In the genomic region with DNA sequence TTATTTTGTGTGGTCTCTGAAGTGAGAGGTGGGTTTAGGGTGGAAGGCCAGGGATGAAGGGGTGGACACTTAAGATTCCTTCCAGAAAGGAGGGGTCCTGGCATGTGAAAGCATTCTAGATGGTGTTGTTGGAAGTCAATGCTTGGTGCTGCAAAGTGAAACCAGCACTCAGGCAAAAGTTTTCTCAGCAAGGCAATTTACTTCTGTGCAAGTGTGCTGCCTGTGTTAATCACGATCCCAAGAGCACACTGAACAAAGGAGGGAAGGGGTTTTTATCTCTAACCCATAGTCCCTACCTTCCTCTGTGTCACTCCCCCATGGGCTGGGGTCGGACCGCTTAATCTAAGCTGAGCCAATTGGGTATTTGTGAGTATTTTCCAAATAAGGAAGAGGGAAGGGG, we compare ENCODE assay signal across 9 cellular contexts. TPM values are rescaled to one million over a fixed set of nuclear protein-coding genes. Genes with fewer than 3 reads are reported as not detected.
A peak's percentile ranks its signal among the peaks of the same experiment; 100 is the strongest.
DNase-seq lines count a peak whose midpoint lies in the region; ATAC-seq, FAIRE-seq and TF ChIP-seq lines count a peak whose summit lies in the region.
"Had no signal": no experiment of that assay in that cellular context is flagged by ENCODE, and none has a peak within 500 bp of the region (broad histone marks: within the 10 kb centered on the region; RNA-seq: fewer than 3 reads in every experiment).

No MANE protein-coding gene starts in this region.

- no peak overlapping the region for H3K14ac ChIP-seq in H1 (ENCODE audit: insufficient read length)

- peaks cover 9% of the 10 kb centered on the region for H3K4me1 Mint-ChIP-seq in Calu3 (ENCODE audit: low read depth, unreplicated experiment)

- H3K23me2 ChIP-seq in H1 (ENCODE audit: low read depth, low read length): peaks cover 8% of the 10 kb centered on the region

- H3K4me3 Mint-ChIP-seq in Calu3 (ENCODE audit: low read depth, unreplicated experiment): peak overlapping the region; percentile 75

- intact Hi-C loops in Calu3 (cut with micrococcal nuclease; ENCODE audit: unreplicated experiment): no loop called here
- intact Hi-C loops in OCI-LY7 (cut with micrococcal nuclease; ENCODE audit: unreplicated experiment): no loop called here
- intact Hi-C loops in colonic mucosa (cut with DNase I): no loop called here

- no peak overlapping the region for H2BK15ac ChIP-seq in H1 (ENCODE audit: low read length)

- H3K23ac ChIP-seq in H1 (ENCODE audit: insufficient read length): no peak overlapping the region

- H3K9me3 Mint-ChIP-seq in Calu3 (ENCODE audit: low read depth, unreplicated experiment): peaks cover 50% of the 10 kb centered on the region

- no peak overlapping the region for H4K8ac ChIP-seq in H1 (ENCODE audit: extremely low read depth, insufficient read depth, low read length)

- H3K4me3 ChIP-seq in OCI-LY7 (ENCODE audit: low read depth, low read length, poor library complexity, severe bottlenecking) (peak overlapping the region; percentile 98), H1 (ENCODE audit: extremely low read depth in 1 of 4, insufficient read depth in 2 of 4, low read depth in 3 of 4, low read length in 4 of 4) (peak overlapping the region; percentile 94 to 98 (median 96)), parathyroid adenoma (ENCODE audit: low read depth, low read length) (peak overlapping the region; percentile 89), colonic mucosa (no peak overlapping the region)

- H2BK5ac ChIP-seq in H1 (ENCODE audit: low read depth, low read length): no peak overlapping the region

- H4K91ac ChIP-seq in H1 (replicated peaks; ENCODE audit: insufficient read length, low read length): no peak overlapping the region

- 81% methylated on average over 3 of the region's 3 CpGs; no CpG with 5 or more reads in 1 of the 2 experiments for WGBS in H1 (ENCODE audit: extremely low coverage in 1 of 2, insufficient coverage in 1 of 2, insufficient read length in 1 of 2, insufficient replicate concordance in 2 of 2, low coverage in 1 of 2, low lambda C conversion rate in 2 of 2, missing lambda C conversion rate in 1 of 2), 2 experiments

- H3K79me1 ChIP-seq in H1 (ENCODE audit: low read depth, low read length): peaks cover 20% of the 10 kb centered on the region

- POLR2A ChIA-PET in OCI-LY7 (lab: Charles Lee) (no interaction called here), H1 (lab: Charles Lee; ENCODE audit: partially characterized antibody) (interaction anchor here (0.6 to 3.7 kb wide), 7 partner anchors 10 to 358 kb away, joined by 3 to 22 read pairs (median 5); a partner anchor contains a TSS)

- no peak for TF ChIP-seq POLR2A in H1 (IDR thresholded peaks at IDR 0.05; ENCODE audit: control extremely low read depth in 1 of 2, low read depth in 2 of 2, low read length in 2 of 2)

- H4K5ac ChIP-seq in H1 (ENCODE audit: insufficient read length, low read depth, low read length): no peak overlapping the region

- no peak for DNase-seq in Calu3
- peak; percentile 24 for DNase-seq in OCI-LY7 (ENCODE audit: low spot score)
- DNase-seq in H1 (ENCODE audit: low read depth in 1 of 2, low spot score in 2 of 2): no peak
- DNase-seq in colonic mucosa: no peak
- DNase-seq in GDM1 (lab: John Stamatoyannopoulos, UW): no peak
- no peak for DNase-seq in amniotic stem cell (lab: John Stamatoyannopoulos, UW)

- H3K9ac ChIP-seq in H1 (replicated peaks in 1 of 4; ENCODE audit: extremely low read depth in 1 of 4, low read depth in 3 of 4, low read length in 3 of 4): 0 out of 7 replicates have a peak overlapping the region, but pooled peaks of 1 of the 4 experiments have one; percentile 90
- H3K9ac ChIP-seq in parathyroid adenoma: no peak overlapping the region
- H3K9ac ChIP-seq in colonic mucosa (ENCODE audit: low read depth in 2 of 2, low read length in 2 of 2): no peak overlapping the region

- peaks cover 5% of the 10 kb centered on the region for H3K4me1 ChIP-seq in OCI-LY7 (ENCODE audit: insufficient read depth, low read length, poor library complexity, severe bottlenecking)
- peaks cover 0 to 3% (median 0%) of the 10 kb centered on the region in 4 experiments; a peak in 3 of 7 replicates for H3K4me1 ChIP-seq in H1 (replicated peaks in 1 of 4; ENCODE audit: control insufficient read depth in 3 of 4, insufficient read depth in 4 of 4, low read length in 3 of 4)
- H3K4me1 ChIP-seq in parathyroid adenoma: no peaks in the 10 kb centered on the region
- no peaks in the 10 kb centered on the region for H3K4me1 ChIP-seq in colonic mucosa

- 0 out of 2 replicates have a peak overlapping the region, but pooled peaks have one; percentile 46 for H2AK5ac ChIP-seq in H1 (ENCODE audit: low read depth, low read length)

- H3K4ac ChIP-seq in H1 (replicated peaks; ENCODE audit: insufficient read length, low read depth, low read length): no peak overlapping the region

- H2BK120ac ChIP-seq in H1 (replicated peaks; ENCODE audit: low read depth, low read length): no peak overlapping the region

- TF ChIP-seq EP300 in H1 (IDR thresholded peaks at IDR 0.05; ENCODE audit: borderline replicate concordance in 1 of 2, low read depth in 2 of 2, low read length in 2 of 2): no peak

- H3K56ac ChIP-seq in H1 (replicated peaks; ENCODE audit: insufficient read length, low read depth, low read length): no peak overlapping the region

- H3K36me3 ChIP-seq in OCI-LY7 (ENCODE audit: insufficient read depth, low read length) (peaks cover 57% of the 10 kb centered on the region), H1 (ENCODE audit: control insufficient read depth in 2 of 4, insufficient read depth in 4 of 4, low read length in 3 of 4) (peaks cover 35 to 55% (median 47%) of the 10 kb centered on the region in 4 experiments), parathyroid adenoma (ENCODE audit: control insufficient read depth, insufficient read depth, low read length) (peaks cover 3% of the 10 kb centered on the region), colonic mucosa (peaks cover 26% of the 10 kb centered on the region)

- no peaks in the 10 kb centered on the region for H3K9me2 ChIP-seq in OCI-LY7 (ENCODE audit: insufficient read depth, low read length)

- H3K36me3 Mint-ChIP-seq in Calu3 (ENCODE audit: insufficient read depth, unreplicated experiment): peaks cover 38% of the 10 kb centered on the region

- no peak overlapping the region for H2BK20ac ChIP-seq in H1 (ENCODE audit: low read length)

- H3K18ac ChIP-seq in H1 (ENCODE audit: extremely low read depth, low read length): no peak overlapping the region

- BruUV-seq in Calu3 (replicated peaks; lab: Mats Ljungman, UMichigan) (no TSS peak), OCI-LY7 (replicated peaks; lab: Mats Ljungman, UMichigan) (no TSS peak)

- H3K27ac Mint-ChIP-seq in Calu3 (ENCODE audit: unreplicated experiment): peak overlapping the region; percentile 11

- H3K9me3 ChIP-seq in OCI-LY7 (ENCODE audit: low read length) (peaks cover 46% of the 10 kb centered on the region), H1 (ENCODE audit: insufficient read depth in 2 of 2, low read depth in 1 of 2, low read length in 1 of 2) (peaks cover 48 to 54% of the 10 kb centered on the region in 2 experiments), parathyroid adenoma (ENCODE audit: control insufficient read depth, low read length) (peaks cover 6% of the 10 kb centered on the region), colonic mucosa (peaks cover 31% of the 10 kb centered on the region)

- no peak overlapping the region for H2BK12ac ChIP-seq in H1 (ENCODE audit: low read depth, low read length)

- H3K27me3 Mint-ChIP-seq in Calu3 (ENCODE audit: unreplicated experiment): no peaks in the 10 kb centered on the region

- no peaks in the 10 kb centered on the region for H4K20me1 ChIP-seq in OCI-LY7 (ENCODE audit: insufficient read depth, low read length)
- H4K20me1 ChIP-seq in H1 (replicated peaks in 1 of 2; ENCODE audit: control insufficient read depth in 1 of 2, insufficient read depth in 2 of 2, low read length in 2 of 2): no peaks in the 10 kb centered on the region

- H3K79me2 ChIP-seq in OCI-LY7 (ENCODE audit: insufficient read depth, low read depth, low read length): peaks cover 33% of the 10 kb centered on the region; the same call in 1 of the 2 replicates
- peaks cover 52 to 63% of the 10 kb centered on the region in 2 experiments for H3K79me2 ChIP-seq in H1 (ENCODE audit: control insufficient read depth in 1 of 2, insufficient read depth in 2 of 2, low read length in 2 of 2)
- peaks cover 39% of the 10 kb centered on the region for H3K79me2 ChIP-seq in parathyroid adenoma

- H2AFZ ChIP-seq in OCI-LY7 (ENCODE audit: low read length): no peak overlapping the region
- no peak overlapping the region for H2AFZ ChIP-seq in H1 (ENCODE audit: low read length)
- H2AFZ ChIP-seq in parathyroid adenoma: no peak overlapping the region

- H3K4me2 ChIP-seq in OCI-LY7 (ENCODE audit: low read length) (peak overlapping the region; percentile 77), H1 (ENCODE audit: insufficient read depth in 1 of 2, low read depth in 2 of 2, low read length in 2 of 2) (peak overlapping the region; percentile 69 to 83), parathyroid adenoma (ENCODE audit: low read length) (peak overlapping the region; percentile 86)

- no peak for TF ChIP-seq CTCF in Calu3 (IDR thresholded peaks at IDR 0.05; ENCODE audit: unreplicated experiment)
- no peak for TF ChIP-seq CTCF in OCI-LY7 (conservative IDR thresholded peaks at IDR 0.05; ENCODE audit: low read length)
- no peak for TF ChIP-seq CTCF in H1 (IDR thresholded peaks at IDR 0.05; ENCODE audit: control extremely low read depth in 1 of 3, insufficient read depth in 1 of 3, low read depth in 1 of 3, low read length in 3 of 3)
- TF ChIP-seq CTCF in parathyroid adenoma (IDR thresholded peaks at IDR 0.05): no peak
- no peak for TF ChIP-seq CTCF in colonic mucosa (IDR thresholded peaks at IDR 0.05)

- no peak for TF ChIP-seq RAD21 in H1 (IDR thresholded peaks at IDR 0.05 in 1 of 2, conservative IDR thresholded peaks at IDR 0.05 in 1 of 2; ENCODE audit: low read depth in 2 of 2, low read length in 2 of 2)

- no peak for ATAC-seq in GM19463 (IDR thresholded peaks at IDR 0.05; ENCODE audit: unreplicated experiment)

- H3K27me3 ChIP-seq in H1 (replicated peaks in 1 of 4; ENCODE audit: control insufficient read depth in 3 of 4, extremely low read depth in 1 of 4, insufficient read depth in 3 of 4, low read length in 3 of 4): peaks cover 0 to 1% (median 0%) of the 10 kb centered on the region in 4 experiments; a peak in 1 of 7 replicates
- H3K27me3 ChIP-seq in parathyroid adenoma (ENCODE audit: control insufficient read depth, insufficient read depth, low read length): no peaks in the 10 kb centered on the region
- H3K27me3 ChIP-seq in colonic mucosa: no peaks in the 10 kb centered on the region

- no peak overlapping the region for H3K27ac ChIP-seq in OCI-LY7 (ENCODE audit: low read depth, low read length, poor library complexity, severe bottlenecking)
- H3K27ac ChIP-seq in H1 (ENCODE audit: low read depth, low read length): no peak overlapping the region
- H3K27ac ChIP-seq in parathyroid adenoma: no peak overlapping the region
- H3K27ac ChIP-seq in colonic mucosa: no peak overlapping the region

- no peak for FAIRE-seq in H1 (lab: Jason Lieb, UNC)
- FAIRE-seq: islet of Langerhans had no signal

- CTCF ChIA-PET in Calu3 (lab: Charles Lee) (no interaction called here), OCI-LY7 (lab: Charles Lee; ENCODE audit: unreplicated experiment) (no interaction called here), H1 (lab: Charles Lee; ENCODE audit: partially characterized antibody) (no interaction called here)

RNA-seq across cellular contexts. Expression of a gene that starts 1.3 kb away (rescaled TPM):
- 11.4 and 13.2 TPM in 2 replicates for total RNA-seq in Calu3 (2022)
- total RNA-seq in OCI-LY7 (2014; rRNA removed; shearing (Covaris generic)): 11.1 and 19.9 TPM in 2 replicates
- total RNA-seq in OCI-LY7 (2022): 7.7 and 11.0 TPM in 2 replicates
- total RNA-seq in H1 (2021; fragmentation: NEBNext Ultra II Directional; extraction: Animal tissue kit (Norgen Biotek cat#: 25700)): 54.6 and 55.1 TPM in 2 replicates
- polyA plus RNA-seq in H1 (2011; rRNA removed): 16.6 and 19.4 TPM in 2 replicates
- polyA plus RNA-seq in H1 (2011; cell fraction: cytosol; rRNA removed): 29.0 TPM
- polyA plus RNA-seq in H1 (2011; cell fraction: nucleus; rRNA removed): 27.6 TPM
- 27.4 to 35.0 TPM (median 33.1 TPM) in 4 replicates for polyA plus RNA-seq in H1 (2012, experiment 1 of 2)
- polyA plus RNA-seq in H1 (2012, experiment 2 of 2): 2.5 TPM
- 27.7 TPM for polyA plus RNA-seq in H1 (2013, experiment 1 of 2)
- 24.5 TPM for polyA plus RNA-seq in H1 (2013, experiment 2 of 2)
- 44.1 and 49.1 TPM in 2 replicates for polyA minus RNA-seq in H1 (2011; rRNA and poly(A)+ RNA removed)
- 29.7 TPM for polyA minus RNA-seq in H1 (2011; cell fraction: cytosol; rRNA and poly(A)+ RNA removed)
- 64.4 TPM for polyA minus RNA-seq in H1 (2011; cell fraction: nucleus; rRNA and poly(A)+ RNA removed)
- 1 to 10 TPM; 5.8 to 7.7 TPM for total RNA-seq in colonic mucosa

RNA-seq across cellular contexts. Expression of a gene that starts 15.7 kb away (rescaled TPM):
- total RNA-seq in Calu3 (2022) (8.2 and 10.4 TPM in 2 replicates), OCI-LY7 (2022) (7.7 and 8.0 TPM in 2 replicates), colonic mucosa (1 to 10 TPM; 1.2 to 4.1 TPM)
- 6.2 and 13.4 TPM in 2 replicates for total RNA-seq in OCI-LY7 (2014; rRNA removed; shearing (Covaris generic))
- total RNA-seq in H1 (2021; fragmentation: NEBNext Ultra II Directional; extraction: Animal tissue kit (Norgen Biotek cat#: 25700)): 6.3 and 9.3 TPM in 2 replicates
- polyA plus RNA-seq in H1 (2011; rRNA removed): 4.2 and 4.7 TPM in 2 replicates
- polyA plus RNA-seq in H1 (2011; cell fraction: cytosol; rRNA removed): 7.3 TPM
- polyA plus RNA-seq in H1 (2011; cell fraction: nucleus; rRNA removed): 5.4 TPM
- polyA plus RNA-seq in H1 (2012, experiment 1 of 2): 5.7 to 7.5 TPM (median 5.9 TPM) in 4 replicates
- 3.8 TPM for polyA plus RNA-seq in H1 (2012, experiment 2 of 2)
- 3.7 TPM for polyA plus RNA-seq in H1 (2013, experiment 1 of 2)
- 3.9 TPM for polyA plus RNA-seq in H1 (2013, experiment 2 of 2)
- 8.1 and 8.3 TPM in 2 replicates for polyA minus RNA-seq in H1 (2011; rRNA and poly(A)+ RNA removed)
- 8.1 TPM for polyA minus RNA-seq in H1 (2011; cell fraction: cytosol; rRNA and poly(A)+ RNA removed)
- polyA minus RNA-seq in H1 (2011; cell fraction: nucleus; rRNA and poly(A)+ RNA removed): 13.6 TPM

RNA-seq across cellular contexts. Expression of a gene that starts 17.6 kb away (rescaled TPM):
- total RNA-seq in Calu3 (2022): 10.2 and 11.0 TPM in 2 replicates
- 12.1 and 19.0 TPM in 2 replicates for total RNA-seq in OCI-LY7 (2014; rRNA removed; shearing (Covaris generic))
- total RNA-seq in OCI-LY7 (2022): 10.5 and 15.2 TPM in 2 replicates
- total RNA-seq in H1 (2021; fragmentation: NEBNext Ultra II Directional; extraction: Animal tissue kit (Norgen Biotek cat#: 25700)): 15.0 and 15.7 TPM in 2 replicates
- 5.0 and 7.5 TPM in 2 replicates for polyA plus RNA-seq in H1 (2011; rRNA removed)
- 9.9 TPM for polyA plus RNA-seq in H1 (2011; cell fraction: cytosol; rRNA removed)
- 10.3 TPM for polyA plus RNA-seq in H1 (2011; cell fraction: nucleus; rRNA removed)
- polyA plus RNA-seq in H1 (2012, experiment 1 of 2): 10.1 to 16.4 TPM (median 11.5 TPM) in 4 replicates
- 1.1 TPM for polyA plus RNA-seq in H1 (2012, experiment 2 of 2)
- 9.0 TPM for polyA plus RNA-seq in H1 (2013, experiment 1 of 2)
- polyA plus RNA-seq in H1 (2013, experiment 2 of 2): 8.1 TPM
- 14.5 and 17.9 TPM in 2 replicates for polyA minus RNA-seq in H1 (2011; rRNA and poly(A)+ RNA removed)
- 6.5 TPM for polyA minus RNA-seq in H1 (2011; cell fraction: cytosol; rRNA and poly(A)+ RNA removed)
- polyA minus RNA-seq in H1 (2011; cell fraction: nucleus; rRNA and poly(A)+ RNA removed): 19.7 TPM
- 1 to 10 TPM; 6.0 to 6.1 TPM for total RNA-seq in colonic mucosa

RNA-seq across cellular contexts. Expression of a gene that starts 31.4 kb away (rescaled TPM):
- total RNA-seq in Calu3 (2022) (not detected in 2 replicates), OCI-LY7 (2022) (not detected in 2 replicates), colonic mucosa (1 to 10 TPM; 1.3 to 1.8 TPM)
- 0.47 and 0.98 TPM in 2 replicates for total RNA-seq in OCI-LY7 (2014; rRNA removed; shearing (Covaris generic))
- total RNA-seq in H1 (2021; fragmentation: NEBNext Ultra II Directional; extraction: Animal tissue kit (Norgen Biotek cat#: 25700)): 36.5 and 38.5 TPM in 2 replicates
- polyA plus RNA-seq in H1 (2011; rRNA removed): 19.4 and 21.2 TPM in 2 replicates
- polyA plus RNA-seq in H1 (2011; cell fraction: cytosol; rRNA removed): 25.7 TPM
- 23.4 TPM for polyA plus RNA-seq in H1 (2011; cell fraction: nucleus; rRNA removed)
- 24.9 to 32.0 TPM (median 28.0 TPM) in 4 replicates for polyA plus RNA-seq in H1 (2012, experiment 1 of 2)
- 3.1 TPM for polyA plus RNA-seq in H1 (2012, experiment 2 of 2)
- 19.7 TPM for polyA plus RNA-seq in H1 (2013, experiment 1 of 2)
- polyA plus RNA-seq in H1 (2013, experiment 2 of 2): 20.0 TPM
- 39.3 and 52.8 TPM in 2 replicates for polyA minus RNA-seq in H1 (2011; rRNA and poly(A)+ RNA removed)
- 15.0 TPM for polyA minus RNA-seq in H1 (2011; cell fraction: cytosol; rRNA and poly(A)+ RNA removed)
- 32.2 TPM for polyA minus RNA-seq in H1 (2011; cell fraction: nucleus; rRNA and poly(A)+ RNA removed)

RNA-seq across cellular contexts. Expression of a gene that starts 36.6 kb away (rescaled TPM):
- total RNA-seq in Calu3 (2022) (6.1 and 6.6 TPM in 2 replicates), OCI-LY7 (2022) (3.1 and 4.9 TPM in 2 replicates), colonic mucosa (1 to 10 TPM; 2.2 to 3.5 TPM)
- 4.6 and 5.0 TPM in 2 replicates for total RNA-seq in OCI-LY7 (2014; rRNA removed; shearing (Covaris generic))
- total RNA-seq in H1 (2021; fragmentation: NEBNext Ultra II Directional; extraction: Animal tissue kit (Norgen Biotek cat#: 25700)): 9.7 and 10.3 TPM in 2 replicates
- polyA plus RNA-seq in H1 (2011; rRNA removed): 2.7 and 3.2 TPM in 2 replicates
- 3.5 TPM for polyA plus RNA-seq in H1 (2011; cell fraction: cytosol; rRNA removed)
- 3.3 TPM for polyA plus RNA-seq in H1 (2011; cell fraction: nucleus; rRNA removed)
- polyA plus RNA-seq in H1 (2012, experiment 1 of 2): 5.6 to 6.7 TPM (median 6.4 TPM) in 4 replicates
- polyA plus RNA-seq in H1 (2012, experiment 2 of 2): 3.0 TPM
- polyA plus RNA-seq in H1 (2013, experiment 1 of 2): 5.6 TPM
- 5.2 TPM for polyA plus RNA-seq in H1 (2013, experiment 2 of 2)
- 17.8 and 19.4 TPM in 2 replicates for polyA minus RNA-seq in H1 (2011; rRNA and poly(A)+ RNA removed)
- 7.8 TPM for polyA minus RNA-seq in H1 (2011; cell fraction: cytosol; rRNA and poly(A)+ RNA removed)
- polyA minus RNA-seq in H1 (2011; cell fraction: nucleus; rRNA and poly(A)+ RNA removed): 16.7 TPM
